11 cellular contexts compared by ENCODE assay signal in genomic region chr5:179142434-179143198, GRCh38.
DNase-seq lines count a peak whose midpoint lies in the region; ATAC-seq, FAIRE-seq and TF ChIP-seq lines count a peak whose summit lies in the region.
"Had no signal": no experiment of that assay in that cellular context is flagged by ENCODE, and none has a peak within 500 bp of the region (broad histone marks: within the 10 kb centered on the region; RNA-seq: fewer than 3 reads in every experiment).

No MANE protein-coding gene starts in this region.

- H3K4me3 ChIP-seq in AG04449 (ENCODE audit: low read depth, low read length): no peak overlapping the region
- no peak overlapping the region for H3K4me3 ChIP-seq in effector memory CD4-positive, alpha-beta T cell (ENCODE audit: insufficient read depth, low read depth, low read length, poor library complexity, severe bottlenecking)
- H3K4me3 ChIP-seq: lung had no signal

- no peaks in the 10 kb centered on the region for H3K27me3 ChIP-seq in effector memory CD4-positive, alpha-beta T cell (replicated peaks; ENCODE audit: control insufficient read depth, insufficient read depth, low read length, poor library complexity, severe bottlenecking)

- no peaks in the 10 kb centered on the region for H3K9me3 Mint-ChIP-seq in activated naive CD4-positive, alpha-beta T cell treated with anti-CD3 and anti-CD28 coated beads, Interleukin-2, amount 50 U/mL, for 24 hours

- H3K9me3 ChIP-seq in effector memory CD4-positive, alpha-beta T cell (ENCODE audit: control insufficient read depth, low read length): no peaks in the 10 kb centered on the region

- no peak overlapping the region for H3K27ac ChIP-seq in effector memory CD4-positive, alpha-beta T cell (ENCODE audit: insufficient read depth, low read length, poor library complexity, severe bottlenecking)

- H3K27ac Mint-ChIP-seq in activated naive CD4-positive, alpha-beta T cell treated with anti-CD3 and anti-CD28 coated beads, Interleukin-2, amount 50 U/mL, for 24 hours: peak overlapping the region; percentile 92

- CTCF ChIA-PET in AG04449 (lab: Yijun Ruan, JAX): interaction anchor here (1.2 to 4.1 kb wide), 2 partner anchors 25 to 351 kb away, joined by 5 to 23 read pairs; no protein-coding TSS in a partner anchor

- no peaks in the 10 kb centered on the region for H3K36me3 Mint-ChIP-seq in activated naive CD4-positive, alpha-beta T cell treated with anti-CD3 and anti-CD28 coated beads, Interleukin-2, amount 50 U/mL, for 24 hours

- POLR2A ChIA-PET in AG04449 (lab: Yijun Ruan, JAX): interaction anchor here (0.6 kb wide), 1 partner anchor 925 kb away, joined by 3 read pairs; no protein-coding TSS in a partner anchor

- no peak for TF ChIP-seq POLR2A in H54 (IDR thresholded peaks at IDR 0.05; ENCODE audit: low read depth, low read length)

- no peaks in the 10 kb centered on the region for H3K27me3 Mint-ChIP-seq in activated naive CD4-positive, alpha-beta T cell treated with anti-CD3 and anti-CD28 coated beads, Interleukin-2, amount 50 U/mL, for 24 hours

- ATAC-seq in HG02973 (IDR thresholded peaks at IDR 0.05; ENCODE audit: unreplicated experiment) (no peak), HG03175 (IDR thresholded peaks at IDR 0.05; ENCODE audit: unreplicated experiment) (no peak)

- no peaks in the 10 kb centered on the region for H3K36me3 ChIP-seq in effector memory CD4-positive, alpha-beta T cell (ENCODE audit: control insufficient read depth, insufficient read depth, low read length)

- peak; percentile 40 for DNase-seq in AG04449 (ENCODE audit: low read depth, low spot score)
- DNase-seq in H54 (ENCODE audit: insufficient read length, low spot score): peak; percentile 54
- peak; percentile 63 for DNase-seq in iris pigment epithelial cell (ENCODE audit: low read depth)
- no peak for DNase-seq in effector memory CD4-positive, alpha-beta T cell
- DNase-seq in NCI-H187 treated with DMSO at 0.1 percent for 48 hours (lab: John Stamatoyannopoulos, UW): no peak
- DNase-seq: activated CD8-positive, alpha-beta memory T cell treated with anti-CD3 and anti-CD28 coated beads, Interleukin-2, amount 50 U/mL, for 48 hours; NCI-H2107 had no signal

- H3K4me1 Mint-ChIP-seq in activated naive CD4-positive, alpha-beta T cell treated with anti-CD3 and anti-CD28 coated beads, Interleukin-2, amount 50 U/mL, for 24 hours: peaks cover 38% of the 10 kb centered on the region

- no peak for FAIRE-seq in H54 (lab: Jason Lieb, UNC)

- H3K4me1 ChIP-seq in effector memory CD4-positive, alpha-beta T cell (ENCODE audit: control insufficient read depth, insufficient read depth, low read length, poor library complexity, severe bottlenecking): no peaks in the 10 kb centered on the region

- no peak for TF ChIP-seq CTCF in AG04449 (IDR thresholded peaks at IDR 0.05; ENCODE audit: insufficient read depth, low read length, missing control alignments)

- H3K4me3 Mint-ChIP-seq in activated naive CD4-positive, alpha-beta T cell treated with anti-CD3 and anti-CD28 coated beads, Interleukin-2, amount 50 U/mL, for 24 hours: peak overlapping the region; percentile 8

Comparison
In these comparisons a context has a peak if more than half of its experiments do, and no peak if none do; other contexts are left out.
1. DNase-seq: peak in AG04449 (single experiment), H54 (single experiment) and iris pigment epithelial cell (single experiment); none in effector memory CD4-positive, alpha-beta T cell (0 of 3) and NCI-H187 treated with DMSO at 0.1 percent for 48 hours (single experiment).